In genomic region chr6:11241793-11242201, GRCh38 we compare ENCODE assay signal across 8 cellular contexts. TPM values are rescaled to one million over a fixed set of nuclear protein-coding genes. Genes with fewer than 3 reads are reported as not detected.
DNase-seq lines count a peak whose midpoint lies in the region; ATAC-seq and TF ChIP-seq lines count a peak whose summit lies in the region.

No MANE protein-coding gene starts in this region.

- H3K9me3 ChIP-seq in adrenal gland (replicated peaks in 1 of 3), result no peaks in the 10 kb centered on the region
- H3K9me3 ChIP-seq in mucosa of descending colon, result no peaks in the 10 kb centered on the region

- H3K9me3 Mint-ChIP-seq in glutamatergic neuron (ENCODE audit: unreplicated experiment), result no peaks in the 10 kb centered on the region
- H3K9me3 Mint-ChIP-seq in type B pancreatic cell, result peaks cover under 1% of the 10 kb centered on the region

- H3K27ac Mint-ChIP-seq in glutamatergic neuron (ENCODE audit: unreplicated experiment) (no peak overlapping the region), type B pancreatic cell (no peak overlapping the region)

- peak overlapping the region in 1 of 5 donors; percentile 10 for H3K27ac ChIP-seq in adrenal gland

- H3K4me1 ChIP-seq in adrenal gland (replicated peaks in 1 of 2), result no peaks in the 10 kb centered on the region
- H3K4me1 ChIP-seq in mucosa of descending colon (ENCODE audit: low read depth), result no peaks in the 10 kb centered on the region

- no peak overlapping the region for H3K4me3 ChIP-seq in adrenal gland
- no peak overlapping the region for H3K4me3 ChIP-seq in mucosa of descending colon

- H3K27me3 ChIP-seq in adrenal gland, result no peaks in the 10 kb centered on the region

- no peaks in the 10 kb centered on the region for H3K36me3 ChIP-seq in adrenal gland (replicated peaks in 1 of 2)
- no peaks in the 10 kb centered on the region for H3K36me3 ChIP-seq in mucosa of descending colon (ENCODE audit: low read depth)

- intact Hi-C loops in adrenal gland (cut with DNase I) (no loop called here), mucosa of descending colon (cut with DNase I, micrococcal nuclease) (no loop called here)

- H3K4me3 Mint-ChIP-seq in glutamatergic neuron (ENCODE audit: unreplicated experiment), result no peak overlapping the region
- no peak overlapping the region for H3K4me3 Mint-ChIP-seq in type B pancreatic cell

- TF ChIP-seq CTCF in adrenal gland (IDR thresholded peaks at IDR 0.05) (peak in 5 of 6 experiments; percentile 27 to 55 (median 38)), glutamatergic neuron (IDR thresholded peaks at IDR 0.05; ENCODE audit: partially characterized antibody, unreplicated experiment) (no peak), mucosa of descending colon (IDR thresholded peaks at IDR 0.05) (no peak), type B pancreatic cell (conservative IDR thresholded peaks at IDR 0.05) (peak; percentile 70)

- DNase-seq in adrenal gland, result peak in 6 of 7 donors; percentile 29 to 72 (median 38)
- DNase-seq in glutamatergic neuron, result peak; percentile 52
- peak in 1 of 3 donors; percentile 51 for DNase-seq in mucosa of descending colon
- no peak for DNase-seq in type B pancreatic cell (ENCODE audit: extremely low spot score, unreplicated experiment)
- DNase-seq in NCI-H345 (lab: John Stamatoyannopoulos, UW), result no peak
- no peak for DNase-seq in effector CD8-positive, alpha-beta T cell (lab: John Stamatoyannopoulos, UW)
- DNase-seq in activated CD4-positive, CD25-positive, alpha-beta regulatory T cell (lab: John Stamatoyannopoulos, UW), result no peak
- DNase-seq in COR-L47 (lab: John Stamatoyannopoulos, UW), result no peak

- H3K36me3 Mint-ChIP-seq in glutamatergic neuron (ENCODE audit: unreplicated experiment), result no peaks in the 10 kb centered on the region
- peaks cover under 1% of the 10 kb centered on the region for H3K36me3 Mint-ChIP-seq in type B pancreatic cell

- H3K4me1 Mint-ChIP-seq in glutamatergic neuron (ENCODE audit: low read depth, unreplicated experiment) (no peaks in the 10 kb centered on the region), type B pancreatic cell (ENCODE audit: unreplicated experiment) (peaks cover 8% of the 10 kb centered on the region)

- H3K27me3 Mint-ChIP-seq in glutamatergic neuron (ENCODE audit: unreplicated experiment) (peaks cover 2% of the 10 kb centered on the region), type B pancreatic cell (no peaks in the 10 kb centered on the region)

- WGBS in adrenal gland, 4 donors, result 66 to 72% (median 68%) methylated on average over 12 to 17 of the region's 17 CpGs

- ATAC-seq in mucosa of descending colon, result peak; percentile 51

- no peak for TF ChIP-seq POLR2A in adrenal gland (IDR thresholded peaks at IDR 0.05)

RNA-seq across cellular contexts. Expression of gene NEDD9, which starts 9.3 kb away (rescaled TPM):
- total RNA-seq in adrenal gland, result 10 to 100 TPM in 7 of 8 donors, 1 to 10 TPM in 1; 6.6 to 47.9 (median 19.7) TPM
- 10 to 100 TPM in 1 of 3 donors, 1 to 10 TPM in 2; 8.0 to 14.7 (median 8.6) TPM for polyA plus RNA-seq in adrenal gland
- 0.71 TPM for total RNA-seq in glutamatergic neuron (ENCODE audit: unreplicated experiment)
- 10 to 100 TPM; 41.4 to 66.6 (median 62.1) TPM for total RNA-seq in mucosa of descending colon
- total RNA-seq in type B pancreatic cell (ENCODE audit: low replicate concordance), result 21.3 and 29.0 TPM in 2 replicates

Comparison
In these comparisons a context has a peak if more than half of its experiments do, and no peak if none do; other contexts are left out.
1. DNase-seq: peak in adrenal gland (6 of 7) and glutamatergic neuron (single experiment); none in type B pancreatic cell (single experiment), NCI-H345 (single experiment), effector CD8-positive, alpha-beta T cell (single experiment), activated CD4-positive, CD25-positive, alpha-beta regulatory T cell (0 of 4) and COR-L47 (single experiment).
2. CTCF ChIP-seq: peak in adrenal gland (5 of 6) and type B pancreatic cell (single experiment); none in glutamatergic neuron (single experiment) and mucosa of descending colon (single experiment).